14 cellular contexts compared by ENCODE assay signal in the genomic region with DNA sequence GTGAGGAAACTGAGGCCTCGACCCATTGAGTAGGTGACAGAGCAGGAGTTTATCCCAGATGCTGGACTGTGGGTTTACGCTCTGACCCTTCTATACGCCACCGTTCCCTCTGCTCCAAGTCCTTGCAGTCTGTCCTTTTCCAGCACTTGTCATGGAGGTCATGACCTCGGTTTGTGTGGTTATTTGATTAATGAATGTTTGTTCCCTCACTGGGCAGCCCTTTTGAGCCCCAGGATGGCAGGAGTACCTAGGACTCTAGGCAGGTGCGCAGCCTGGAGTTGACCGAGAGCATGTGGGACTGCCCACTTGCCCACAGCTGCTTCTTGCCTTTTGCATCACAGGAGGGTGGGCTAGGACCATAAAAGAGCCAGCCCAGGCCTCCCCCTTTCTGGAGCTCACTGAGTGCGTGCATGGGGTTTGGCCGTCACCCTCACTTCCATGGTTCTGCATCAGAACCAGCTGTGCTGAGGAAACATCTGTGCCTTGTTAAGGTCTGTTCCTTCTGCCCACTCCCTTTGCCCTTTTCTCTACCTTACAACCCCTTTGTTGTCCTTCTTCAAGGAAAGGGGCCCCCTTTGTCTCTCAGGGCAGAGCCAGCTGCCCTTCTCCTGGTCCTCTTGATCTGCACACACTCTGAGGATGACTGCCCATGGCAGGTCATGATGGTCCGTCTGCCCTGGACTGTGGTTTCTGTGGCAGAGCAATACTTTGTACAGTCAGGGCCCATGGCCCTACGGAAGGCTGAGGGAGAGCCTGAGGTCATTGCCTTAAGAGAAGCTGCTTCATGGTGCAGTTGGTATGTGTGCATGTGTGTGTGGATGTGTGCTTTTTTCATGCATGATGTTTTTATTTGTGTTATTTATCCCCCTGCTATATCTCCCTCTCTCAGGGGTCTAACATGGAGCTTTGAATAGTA. TPM values are rescaled to one million over a fixed set of nuclear protein-coding genes. Genes with fewer than 3 reads are reported as not detected.
DNase-seq lines count a peak whose midpoint lies in the region; ATAC-seq and TF ChIP-seq lines count a peak whose summit lies in the region.
"Had no signal": no experiment of that assay in that cellular context is flagged by ENCODE, and none has a peak within 500 bp of the region (broad histone marks: within the 10 kb centered on the region; RNA-seq: fewer than 3 reads in every experiment).

No MANE protein-coding gene starts in this region.

- H3K4me1 ChIP-seq in breast epithelium: peaks cover 9 to 24% of the 10 kb centered on the region in 2 donors
- peaks cover 81 to 90% of the 10 kb centered on the region in 2 donors for H3K4me1 ChIP-seq in gastrocnemius medialis

- TF ChIP-seq CTCF in breast epithelium (IDR thresholded peaks at IDR 0.05) (no peak), gastrocnemius medialis (IDR thresholded peaks at IDR 0.05 in 4 of 5, conservative IDR thresholded peaks at IDR 0.05 in 1 of 5) (no peak)

- DNase-seq in breast epithelium (ENCODE audit: low spot score in 2 of 2): no peak
- DNase-seq in gastrocnemius medialis: no peak
- no peak for DNase-seq in stimulated activated CD4-positive, alpha-beta T cell treated with anti-CD3 and anti-CD28 coated beads, Interleukin-4, amount 100 ng/mL, for 4 hours
- no peak for DNase-seq in G401 (ENCODE audit: low spot score)
- DNase-seq: activated effector memory CD4-positive, alpha-beta T cell treated with Interleukin-2 at 50 U/mL for 16 hours; effector CD4-positive, alpha-beta T cell; naive B cell; NCI-H524; T-helper 9 cell had no signal

- no peak for TF ChIP-seq POLR2A in breast epithelium (IDR thresholded peaks at IDR 0.05)
- TF ChIP-seq POLR2A in gastrocnemius medialis (IDR thresholded peaks at IDR 0.05): no peak

- H3K4me3 ChIP-seq in breast epithelium (no peak overlapping the region), gastrocnemius medialis (no peak overlapping the region)

- H3K27me3 ChIP-seq in breast epithelium (no peaks in the 10 kb centered on the region), gastrocnemius medialis (no peaks in the 10 kb centered on the region)

- in situ Hi-C loops in gastrocnemius medialis (cut with MboI; ENCODE audit: low sequenced_read_pairs in 4 of 4) (no loop called here), G401 (cut with HindIII; ENCODE audit: low sequenced_read_pairs) (no loop called here)

- H3K27ac ChIP-seq in breast epithelium: peak overlapping the region; percentile 41 to 50
- peak overlapping the region; percentile 2 to 55 (median 16) for H3K27ac ChIP-seq in gastrocnemius medialis
- H3K27ac ChIP-seq: KMS-11 had no signal

- H3K36me3 ChIP-seq in breast epithelium (no peaks in the 10 kb centered on the region), gastrocnemius medialis (no peaks in the 10 kb centered on the region)

- ATAC-seq in GM18498 (IDR thresholded peaks at IDR 0.05; ENCODE audit: unreplicated experiment) (peak; percentile 20), HG02981 (IDR thresholded peaks at IDR 0.05; ENCODE audit: unreplicated experiment) (peak; percentile 23), gastrocnemius medialis (peak in 1 of 2 donors; percentile 26), GM18909 (IDR thresholded peaks at IDR 0.05; ENCODE audit: poor library complexity, unreplicated experiment) (no peak), esophagus mucosa (no peak)

- H3K9me3 ChIP-seq in breast epithelium (no peaks in the 10 kb centered on the region), gastrocnemius medialis (no peaks in the 10 kb centered on the region)

- intact Hi-C loops in breast epithelium (cut with DNase I; ENCODE audit: low total_unique reads) (no loop called here), gastrocnemius medialis (cut with DNase I; ENCODE audit: low total_unique reads) (no loop called here)

RNA-seq across cellular contexts. Expression of gene BMAL1, which starts 38.2 kb away (rescaled TPM):
- total RNA-seq in breast epithelium (10 to 100 TPM; 42.0 to 57.5 (median 48.8) TPM), gastrocnemius medialis (10 to 100 TPM; 27.7 to 81.8 (median 41.0) TPM), esophagus mucosa (10.6 TPM)
- 0.80 and 6.2 TPM in 2 replicates for total RNA-seq in G401 (2014; rRNA removed; shearing (Covaris generic))

Comparison
In these comparisons a context has a peak if more than half of its experiments do, and no peak if none do; other contexts are left out.
1. ATAC-seq: peak in GM18498 (single experiment) and HG02981 (single experiment); none in GM18909 (single experiment) and esophagus mucosa (single experiment).